In genomic region chr10:31133628-31134302, GRCh38 we compare ENCODE assay signal across 8 cellular contexts.
DNase-seq lines count a peak whose midpoint lies in the region; ATAC-seq, FAIRE-seq and TF ChIP-seq lines count a peak whose summit lies in the region.

No MANE protein-coding gene starts in this region.

- peak; percentile 61 to 71 for ATAC-seq in CD4-positive, CD25-positive, alpha-beta regulatory T cell (ENCODE audit: low read depth in 2 of 2)
- ATAC-seq in GM19438 (IDR thresholded peaks at IDR 0.05; ENCODE audit: low read depth, unreplicated experiment) (peak; percentile 35), GM12878 (peak; percentile 84), HG03457 (IDR thresholded peaks at IDR 0.05; ENCODE audit: unreplicated experiment) (no peak)

- TF ChIP-seq EP300 in GM12878 (IDR thresholded peaks at IDR 0.05; ENCODE audit: borderline replicate concordance in 1 of 2, control insufficient read depth in 1 of 2, low read depth in 2 of 2, low read length in 2 of 2) (peak in 1 of 2 experiments; percentile 34; a peak in 1 of 4 replicates), sigmoid colon (IDR thresholded peaks at IDR 0.05) (no peak)

- H3K4me1 ChIP-seq in CD4-positive, CD25-positive, alpha-beta regulatory T cell (ENCODE audit: control insufficient read depth, insufficient read depth, low read length, poor library complexity, severe bottlenecking): peaks cover 36% of the 10 kb centered on the region
- H3K4me1 ChIP-seq in GM12878 (ENCODE audit: control insufficient read depth, insufficient read depth, low read length) (peaks cover 11% of the 10 kb centered on the region), iPS DF 6.9 (ENCODE audit: control insufficient read depth, insufficient read depth, low read length) (no peaks in the 10 kb centered on the region), sigmoid colon (peaks cover 0 to 47% (median 33%) of the 10 kb centered on the region in 4 donors)

- in situ Hi-C loops in GM12878 (cut with MboI): no loop called here

- POLR2A ChIA-PET in GM12878 (lab: Charles Lee): interaction anchor here (0.5 to 1.1 kb wide), 4 partner anchors 9 to 325 kb away, joined by 3 read pairs; no protein-coding TSS in a partner anchor

- H3K27ac ChIP-seq in CD4-positive, CD25-positive, alpha-beta regulatory T cell (ENCODE audit: insufficient read depth, low read length, poor library complexity, severe bottlenecking): peak overlapping the region; percentile 37
- H3K27ac ChIP-seq in GM12878 (ENCODE audit: control insufficient read depth, insufficient read depth) (peak overlapping the region; percentile 71), iPS DF 6.9 (ENCODE audit: low read length) (no peak overlapping the region), sigmoid colon (peak overlapping the region; percentile 85 to 90 (median 87))

- TF ChIP-seq CTCF in GM12878 (IDR thresholded peaks at IDR 0.05 in 2 of 3, conservative IDR thresholded peaks at IDR 0.05 in 1 of 3; ENCODE audit: control insufficient read depth in 2 of 3, extremely low read depth in 1 of 3, insufficient read depth in 1 of 3, low read depth in 3 of 3, low read length in 3 of 3): no peak
- no peak for TF ChIP-seq CTCF in sigmoid colon (IDR thresholded peaks at IDR 0.05)

- RAD21 ChIA-PET in GM12878 (lab: Charles Lee; ENCODE audit: unreplicated experiment): interaction anchor here (0.6 to 2.5 kb wide), 8 partner anchors 13 to 728 kb away, joined by 3 to 9 read pairs (median 5); partner anchors contain the start of gene ZNF438

- no peaks in the 10 kb centered on the region for H3K27me3 ChIP-seq in CD4-positive, CD25-positive, alpha-beta regulatory T cell (ENCODE audit: control insufficient read depth, insufficient read depth, low read length)
- H3K27me3 ChIP-seq in GM12878 (replicated peaks in 1 of 2; ENCODE audit: control insufficient read depth in 2 of 2, insufficient read depth in 2 of 2, low read length in 1 of 2): no peaks in the 10 kb centered on the region
- no peaks in the 10 kb centered on the region for H3K27me3 ChIP-seq in iPS DF 6.9 (ENCODE audit: control insufficient read depth, insufficient read depth, low read length)
- no peaks in the 10 kb centered on the region for H3K27me3 ChIP-seq in sigmoid colon

- H3K4me2 ChIP-seq in GM12878 (ENCODE audit: control insufficient read depth, insufficient read depth): peak overlapping the region; percentile 91

- no peak for TF ChIP-seq RAD21 in GM12878 (IDR thresholded peaks at IDR 0.05; ENCODE audit: insufficient read depth, low read depth, low read length)

- H3K4me1 Mint-ChIP-seq in CD4-positive, CD25-positive, alpha-beta regulatory T cell: peaks cover 13 to 46% (median 26%) of the 10 kb centered on the region in 4 donors

- H3K79me2 ChIP-seq in GM12878 (ENCODE audit: control insufficient read depth, insufficient read depth, low read length): no peaks in the 10 kb centered on the region

- peak overlapping the region; percentile 34 for H3K4me3 ChIP-seq in CD4-positive, CD25-positive, alpha-beta regulatory T cell (ENCODE audit: low read depth, low read length)
- H3K4me3 ChIP-seq in GM12878 (peak overlapping the region; percentile 69; the same call in 1 of the 2 replicates), iPS DF 6.9 (ENCODE audit: low read length) (peak overlapping the region; percentile 21; the same call in 1 of the 2 replicates), sigmoid colon (peak overlapping the region; percentile 49 to 56 (median 51))

- no peaks in the 10 kb centered on the region for H3K36me3 Mint-ChIP-seq in CD4-positive, CD25-positive, alpha-beta regulatory T cell

- CTCF ChIA-PET in GM12878 (lab: Yijun Ruan, JAX): no interaction called here

- 1% methylated on average over 24 of the region's 43 CpGs for WGBS in GM12878 (ENCODE audit: insufficient coverage, insufficient replicate concordance, low lambda C conversion rate, missing lambda C conversion rate)
- no CpG with 5 or more reads among the region's 43 CpGs for WGBS in iPS DF 6.9 (ENCODE audit: insufficient coverage, insufficient read length)
- 1 to 2% methylated on average over 43 of the region's 43 CpGs for WGBS in sigmoid colon, 2 donors

- H3K27ac Mint-ChIP-seq in CD4-positive, CD25-positive, alpha-beta regulatory T cell: peak overlapping the region; percentile 43 to 59 (median 49)

- intact Hi-C loops in GM12878 (cut with micrococcal nuclease; ENCODE audit: unreplicated experiment): loop anchor here (10.0 kb wide), 2 partner anchors 99 to 181 kb away; partner anchors contain the start of genes ZEB1 and ZNF438
- intact Hi-C loops in sigmoid colon (cut with DNase I): loop anchor here (1.0 to 5.0 kb wide), 4 partner anchors 101 to 469 kb away; partner anchors contain the start of genes ZEB1 and ZNF438

- SMC1A ChIA-PET in GM12878 (lab: Charles Lee; ENCODE audit: uncharacterized antibody, unreplicated experiment): interaction anchor here (0.6 to 2.4 kb wide), 8 partner anchors 13 to 713 kb away, joined by 3 to 12 read pairs (median 4); no protein-coding TSS in a partner anchor

- H2AFZ ChIP-seq in GM12878 (ENCODE audit: control insufficient read depth, low read depth, low read length): peak overlapping the region; percentile 92

- peak overlapping the region; percentile 78 for H3K9ac ChIP-seq in GM12878 (ENCODE audit: control insufficient read depth, insufficient read depth, low read length)

- no peak for FAIRE-seq in GM12878 (lab: Jason Lieb, UNC)

- H3K27me3 Mint-ChIP-seq in CD4-positive, CD25-positive, alpha-beta regulatory T cell: no peaks in the 10 kb centered on the region

- no peaks in the 10 kb centered on the region for H3K9me3 Mint-ChIP-seq in CD4-positive, CD25-positive, alpha-beta regulatory T cell

- H3K9me3 ChIP-seq in CD4-positive, CD25-positive, alpha-beta regulatory T cell (ENCODE audit: control insufficient read depth in 2 of 2, low read length in 2 of 2): no peaks in the 10 kb centered on the region
- H3K9me3 ChIP-seq in GM12878 (replicated peaks; ENCODE audit: control insufficient read depth, insufficient read depth, low read length) (no peaks in the 10 kb centered on the region), iPS DF 6.9 (ENCODE audit: control insufficient read depth, insufficient read depth, low read length) (no peaks in the 10 kb centered on the region), sigmoid colon (no peaks in the 10 kb centered on the region)

- BruUV-seq in GM12878 (replicated peaks; lab: Mats Ljungman, UMichigan): no TSS peak

- no peaks in the 10 kb centered on the region for H3K36me3 ChIP-seq in CD4-positive, CD25-positive, alpha-beta regulatory T cell (ENCODE audit: control insufficient read depth, insufficient read depth, low read length)
- H3K36me3 ChIP-seq in GM12878 (ENCODE audit: control insufficient read depth in 2 of 2, insufficient read depth in 2 of 2, low read length in 1 of 2) (no peaks in the 10 kb centered on the region), iPS DF 6.9 (ENCODE audit: control insufficient read depth, insufficient read depth, low read length) (no peaks in the 10 kb centered on the region), sigmoid colon (no peaks in the 10 kb centered on the region)

- TF ChIP-seq POLR2A in GM12878 (IDR thresholded peaks at IDR 0.05; ENCODE audit: low read depth, low read length): peak; percentile 77
- peak; percentile 60 to 75 for TF ChIP-seq POLR2A in sigmoid colon (IDR thresholded peaks at IDR 0.05)

- DNase-seq in CD4-positive, CD25-positive, alpha-beta regulatory T cell: peak; percentile 45 to 86 (median 61)
- DNase-seq in LoVo (ENCODE audit: low spot score): peak; percentile 22
- DNase-seq in T-helper 9 cell: peak; percentile 64
- DNase-seq in GM12878 (ENCODE audit: low read depth, low spot score): peak; percentile 26
- no peak for DNase-seq in iPS DF 6.9 (ENCODE audit: low read depth, low spot score)
- peak; percentile 92 for DNase-seq in sigmoid colon

- H4K20me1 ChIP-seq in GM12878 (ENCODE audit: control insufficient read depth, insufficient read depth): no peaks in the 10 kb centered on the region

- peak overlapping the region; percentile 76 to 87 (median 81) for H3K4me3 Mint-ChIP-seq in CD4-positive, CD25-positive, alpha-beta regulatory T cell

TF ChIP-seq in GM12878, 131 proteins besides CTCF, POLR2A, EP300 and RAD21 (continues in another document):
- TF ChIP-seq EED (IDR thresholded peaks at IDR 0.05; ENCODE audit: low read depth) (no peak), TCF3 (IDR thresholded peaks at IDR 0.05; ENCODE audit: borderline replicate concordance, insufficient read depth, low read depth, low read length) (0 out of 2 replicates have a peak, but pooled peaks have one; percentile 31), SMAD1 (IDR thresholded peaks at IDR 0.05; ENCODE audit: low read depth, partially characterized antibody) (no peak), ZNF24 (IDR thresholded peaks at IDR 0.05) (no peak), SPI1 (IDR thresholded peaks at IDR 0.05; ENCODE audit: borderline replicate concordance, insufficient read depth, low read depth, low read length) (no peak), KDM1A (IDR thresholded peaks at IDR 0.05; ENCODE audit: borderline replicate concordance) (no peak), NR2F1 (conservative IDR thresholded peaks at IDR 0.05) (peak; percentile 51; the same call in 1 of the 2 replicates), HDAC6 (IDR thresholded peaks at IDR 0.05; ENCODE audit: unreplicated experiment) (no peak), PBX3 (IDR thresholded peaks at IDR 0.05; ENCODE audit: insufficient replicate concordance, low read depth, low read length) (peak; percentile 70), IRF3 (IDR thresholded peaks at IDR 0.05) (no peak), NRF1 (conservative IDR thresholded peaks at IDR 0.05; ENCODE audit: low read depth, low read length) (no peak), EGR1 (IDR thresholded peaks at IDR 0.05; ENCODE audit: borderline replicate concordance in 1 of 2, low read depth in 2 of 2, low read length in 2 of 2) (peak in 1 of 2 experiments; percentile 72; a peak in 2 of 3 replicates)
